Comparison of ENCODE assay signal across 14 cellular contexts in genomic region chr11:82756765-82757650, GRCh38. TPM values are rescaled to one million over a fixed set of nuclear protein-coding genes. Genes with fewer than 3 reads are reported as not detected.
DNase-seq lines count a peak whose midpoint lies in the region; ATAC-seq and TF ChIP-seq lines count a peak whose summit lies in the region.
"Had no signal": no experiment of that assay in that cellular context is flagged by ENCODE, and none has a peak within 500 bp of the region (broad histone marks: within the 10 kb centered on the region; RNA-seq: fewer than 3 reads in every experiment).

No MANE protein-coding gene starts in this region.

- H3K27ac ChIP-seq in substantia nigra (ENCODE audit: low read depth, low read length, poor library complexity, severe bottlenecking) (peak overlapping the region; percentile 81), RWPE1 (no peak overlapping the region)
- H3K27ac ChIP-seq: right lobe of liver had no signal

- H3K27me3 Mint-ChIP-seq in activated naive CD4-positive, alpha-beta T cell treated with anti-CD3 and anti-CD28 coated beads for 36 hours (ENCODE audit: low read depth) = no peaks in the 10 kb centered on the region

- ATAC-seq in left ventricle myocardium superior = no peak
- ATAC-seq: right lobe of liver had no signal

- no peaks in the 10 kb centered on the region for H3K36me3 Mint-ChIP-seq in activated naive CD4-positive, alpha-beta T cell treated with anti-CD3 and anti-CD28 coated beads for 36 hours (ENCODE audit: low read depth)
- H3K36me3 Mint-ChIP-seq: type B pancreatic cell had no signal

- CTCF ChIA-PET in activated naive CD4-positive, alpha-beta T cell treated with anti-CD3 and anti-CD28 coated beads for 36 hours (lab: Charles Lee) = interaction anchor here (0.6 to 4.0 kb wide), 8 partner anchors 10 to 493 kb away, joined by 3 to 20 read pairs (median 5); no protein-coding TSS in a partner anchor
- CTCF ChIA-PET in RWPE1 (lab: Yijun Ruan, JAX) = interaction anchor here (0.8 kb wide), 1 partner anchor 1626 kb away, joined by 3 read pairs; no protein-coding TSS in a partner anchor

- peaks cover 26% of the 10 kb centered on the region for H3K4me1 Mint-ChIP-seq in activated naive CD4-positive, alpha-beta T cell treated with anti-CD3 and anti-CD28 coated beads for 36 hours (ENCODE audit: low read depth)

- TF ChIP-seq CTCF in RWPE1 (conservative IDR thresholded peaks at IDR 0.05; ENCODE audit: low read depth) = no peak

- DNase-seq in activated naive CD4-positive, alpha-beta T cell treated with anti-CD3 and anti-CD28 coated beads for 36 hours = peak; percentile 21
- DNase-seq in activated naive CD4-positive, alpha-beta T cell (lab: John Stamatoyannopoulos, UW) = no peak
- DNase-seq in SK-MEL-5 (ENCODE audit: low read depth, low spot score) = peak; percentile 63
- DNase-seq in foreskin melanocyte = peak; percentile 67
- peak in 42 of 49 donors; percentile 3 to 76 (median 42) for DNase-seq in substantia nigra (lab: John Stamatoyannopoulos, UW)
- DNase-seq in RWPE1 (ENCODE audit: low spot score) = no peak
- no peak for DNase-seq in SKM-1 (lab: John Stamatoyannopoulos, UW; ENCODE audit: unreplicated experiment)
- DNase-seq in left ventricle myocardium superior = no peak
- DNase-seq: amniotic stem cell, NCI-H1105, NCI-H774, right lobe of liver had no signal

- H3K27ac Mint-ChIP-seq in activated naive CD4-positive, alpha-beta T cell treated with anti-CD3 and anti-CD28 coated beads for 36 hours = no peak overlapping the region
- H3K27ac Mint-ChIP-seq: type B pancreatic cell had no signal

- H3K9me3 Mint-ChIP-seq in activated naive CD4-positive, alpha-beta T cell treated with anti-CD3 and anti-CD28 coated beads for 36 hours = no peaks in the 10 kb centered on the region
- H3K9me3 Mint-ChIP-seq: type B pancreatic cell had no signal

- intact Hi-C loops in activated naive CD4-positive, alpha-beta T cell treated with anti-CD3 and anti-CD28 coated beads for 36 hours (cut with micrococcal nuclease) = loop anchor here (1.0 to 5.0 kb wide), 3 partner anchors 24 to 315 kb away; partner anchors contain the start of genes DDIAS, FAM181B, PRCP and RAB30
- intact Hi-C loops in left ventricle myocardium superior (cut with micrococcal nuclease) = no loop called here

- POLR2A ChIA-PET in RWPE1 (lab: Yijun Ruan, JAX; ENCODE audit: low non-redundant PET) = no interaction called here

- in situ Hi-C loops in SK-MEL-5 (cut with HindIII; ENCODE audit: low pct_unique_long_range_greater_than_20kb, low sequenced_read_pairs) = no loop called here

- peak overlapping the region; percentile 19 for H3K4me3 Mint-ChIP-seq in activated naive CD4-positive, alpha-beta T cell treated with anti-CD3 and anti-CD28 coated beads for 36 hours
- H3K4me3 Mint-ChIP-seq: type B pancreatic cell had no signal

RNA-seq across cellular contexts. Expression of gene FAM181B, which starts 23.3 kb away (rescaled TPM):
- not detected for total RNA-seq in activated naive CD4-positive, alpha-beta T cell treated with anti-CD3 and anti-CD28 coated beads for 36 hours
- 0.80 and 1.1 TPM in 2 replicates for total RNA-seq in SK-MEL-5 (2014; rRNA removed; shearing (Covaris generic))
- polyA plus RNA-seq in SK-MEL-5 (2015; cell fraction: cytosol; rRNA removed) = 0.80 and 1.2 TPM in 2 replicates
- polyA plus RNA-seq in SK-MEL-5 (2015; cell fraction: nucleus; rRNA removed) = 0.31 and 0.66 TPM in 2 replicates
- total RNA-seq in left ventricle myocardium superior = 0.07 TPM
- total RNA-seq: endothelial cell of umbilical vein, right lobe of liver had no signal
- polyA plus RNA-seq: endothelial cell of umbilical vein had no signal

Comparison
In these comparisons a context has a peak if more than half of its experiments do, and no peak if none do; other contexts are left out.
1. DNase-seq: peak in activated naive CD4-positive, alpha-beta T cell treated with anti-CD3 and anti-CD28 coated beads for 36 hours (single experiment), SK-MEL-5 (single experiment), foreskin melanocyte (single experiment) and substantia nigra (42 of 49); none in activated naive CD4-positive, alpha-beta T cell (0 of 4), RWPE1 (single experiment), SKM-1 (single experiment) and left ventricle myocardium superior (single experiment).